ENCODE assay signal across 21 cellular contexts in the genomic region with DNA sequence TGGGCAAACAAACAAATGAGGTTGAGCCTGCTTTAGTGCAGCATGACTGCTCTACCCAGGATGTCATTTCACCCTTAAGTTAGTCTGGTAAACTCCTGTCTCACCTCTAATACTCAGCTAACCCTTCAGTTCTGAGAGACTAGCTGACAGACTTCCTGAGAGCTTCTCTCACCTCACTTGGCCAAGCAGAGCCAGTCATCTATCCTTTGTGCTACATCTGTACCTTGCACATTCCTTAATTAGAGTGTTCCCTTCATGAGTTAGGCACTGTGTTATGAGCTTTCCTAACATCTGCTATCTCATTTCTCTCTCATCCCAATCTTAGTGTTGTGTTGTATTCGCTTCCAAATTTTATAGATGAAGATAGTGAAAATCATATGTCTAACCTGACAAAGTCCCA.
"Had no signal": no experiment of that assay in that cellular context is flagged by ENCODE, and none has a peak within 500 bp of the region (broad histone marks: within the 10 kb centered on the region; RNA-seq: fewer than 3 reads in every experiment).

No MANE protein-coding gene starts in this region.

- DNase-seq: stimulated activated CD4-positive, alpha-beta T cell treated with anti-CD3 and anti-CD28 coated beads, Interleukin-2, amount 100 ng/mL, for 48 hours; stimulated activated CD4-positive, alpha-beta T cell treated with anti-CD3 and anti-CD28 coated beads, Interleukin-4, amount 100 ng/mL, for 1 hour; stimulated activated CD4-positive, alpha-beta T cell treated with anti-CD3 and anti-CD28 coated beads, Interleukin-4, amount 100 ng/mL, for 24 hours; stimulated activated CD4-positive, alpha-beta T cell treated with anti-CD3 and anti-CD28 coated beads, Interleukin-4, amount 100 ng/mL, for 4 hours; stimulated activated CD8-positive, alpha-beta memory T cell treated with anti-CD3 and anti-CD28 coated beads, Interleukin-4, amount 100 ng/mL, for 48 hours; stimulated activated naive B cell treated with anti-CD40 and anti-IgM and Interleukin-4, amounts not matched to agents 10 μg/mL and 1 μg/mL and 100 μg/mL, for 72 hours; stimulated activated naive CD4-positive, alpha-beta T cell; stimulated activated naive CD4-positive, alpha-beta T cell treated with Interleukin-2 at 50 U/mL for 16 hours; stimulated activated naive CD8-positive, alpha-beta T cell treated with anti-CD3 and anti-CD28 coated beads, Interleukin-15, amount 100 ng/mL, for 72 hours; stimulated activated naive CD8-positive, alpha-beta T cell treated with anti-CD3 and anti-CD28 coated beads, Interleukin-15, Interleukin-2, amounts not matched to agents 100 U/mL and 50 U/mL, for 24 hours; stomach; substantia nigra; testis; thyroid gland; tibial artery; transverse colon; trophoblast cell; upper lobe of left lung; upper lobe of right lung; uterus had no signal

- FAIRE-seq: urothelium cell line had no signal
